Comparison of ENCODE assay signal across 8 cellular contexts in the genomic region with DNA sequence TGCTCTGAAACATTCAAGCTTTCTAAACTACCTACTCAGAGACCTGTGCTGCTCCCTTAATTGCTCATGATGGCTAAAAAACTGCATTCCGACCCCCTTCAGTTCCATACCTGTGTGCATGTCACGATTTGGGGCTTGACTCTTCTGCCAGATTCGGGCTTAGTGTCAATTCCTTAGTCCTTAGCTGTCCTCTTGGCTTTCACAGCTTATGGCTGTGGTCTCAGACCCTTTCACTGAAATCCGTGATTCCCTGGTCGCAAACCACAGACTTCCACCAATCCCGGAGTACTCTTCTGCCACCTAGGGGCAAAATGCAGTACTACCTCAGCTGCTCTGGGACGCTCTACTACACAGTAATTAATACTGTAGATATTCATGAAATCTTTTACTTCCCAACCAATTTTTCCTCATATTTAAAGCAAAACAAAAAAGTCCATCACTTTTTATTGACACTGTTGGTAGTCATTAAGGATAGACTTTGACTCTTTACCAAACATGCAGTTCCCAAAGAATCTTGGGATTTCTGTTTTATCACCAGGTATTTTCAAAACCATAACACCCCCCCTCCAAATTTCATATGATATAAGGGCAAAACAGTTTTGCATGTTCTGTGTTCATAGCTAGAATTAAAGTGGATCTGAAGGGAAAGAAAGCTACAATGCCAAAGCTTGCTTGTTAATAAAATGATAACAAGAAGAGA.
DNase-seq lines count a peak whose midpoint lies in the region; ATAC-seq and TF ChIP-seq lines count a peak whose summit lies in the region.

No MANE protein-coding gene starts in this region.

- H3K9me3 ChIP-seq in OCI-LY1 (ENCODE audit: low read length), result no peaks in the 10 kb centered on the region
- no peaks in the 10 kb centered on the region for H3K9me3 ChIP-seq in psoas muscle

- H3K4me1 Mint-ChIP-seq in activated naive CD4-positive, alpha-beta T cell treated with anti-CD3 and anti-CD28 coated beads, Interleukin-2, amount 10 ng/mL, durations not matched to agents 7 days and 5 days, result no peaks in the 10 kb centered on the region

- H2AFZ ChIP-seq in OCI-LY1 (ENCODE audit: low read length), result no peak overlapping the region

- H3K36me3 Mint-ChIP-seq in activated naive CD4-positive, alpha-beta T cell treated with anti-CD3 and anti-CD28 coated beads, Interleukin-2, amount 10 ng/mL, durations not matched to agents 7 days and 5 days, result no peaks in the 10 kb centered on the region

- H3K27ac ChIP-seq in OCI-LY1 (ENCODE audit: low read depth, low read length, poor library complexity, severe bottlenecking) (no peak overlapping the region), psoas muscle (no peak overlapping the region)

- H3K9ac ChIP-seq in OCI-LY1 (ENCODE audit: low read length), result no peak overlapping the region

- CTCF ChIA-PET in activated naive CD4-positive, alpha-beta T cell treated with anti-CD3 and anti-CD28 coated beads, Interleukin-2, amount 10 ng/mL, durations not matched to agents 7 days and 5 days (lab: Charles Lee), result interaction anchor here (0.7 to 1.4 kb wide), 6 partner anchors 9 to 1248 kb away, joined by 3 to 7 read pairs (median 3); no protein-coding TSS in a partner anchor

- ATAC-seq in GM19372 (IDR thresholded peaks at IDR 0.05; ENCODE audit: low read depth, unreplicated experiment), result peak; percentile 76
- peak; percentile 71 for ATAC-seq in HG03457 (IDR thresholded peaks at IDR 0.05; ENCODE audit: unreplicated experiment)
- peak in 2 of 4 donors; percentile 61 to 69 for ATAC-seq in psoas muscle

- H4K20me1 ChIP-seq in OCI-LY1 (ENCODE audit: insufficient read depth, low read length), result no peaks in the 10 kb centered on the region

- H3K79me2 ChIP-seq in OCI-LY1 (ENCODE audit: insufficient read depth, low read length), result no peaks in the 10 kb centered on the region

- DNase-seq in DMS 273 (lab: John Stamatoyannopoulos, UW; ENCODE audit: unreplicated experiment) (peak; percentile 86), head of caudate nucleus (peak in 41 of 42 donors; percentile 10 to 86 (median 63)), psoas muscle (no peak), posterior vena cava (ENCODE audit: low spot score) (no peak)
- DNase-seq in activated naive CD4-positive, alpha-beta T cell treated with anti-CD3 and anti-CD28 coated beads, Interleukin-2, amount 10 ng/mL, durations not matched to agents 7 days and 5 days, result peak; percentile 42

- no peak overlapping the region for H3K4me3 ChIP-seq in OCI-LY1 (ENCODE audit: low read depth, low read length, poor library complexity, severe bottlenecking)
- H3K4me3 ChIP-seq in psoas muscle, result no peak overlapping the region

- H3K36me3 ChIP-seq in OCI-LY1 (ENCODE audit: insufficient read depth, low read length), result no peaks in the 10 kb centered on the region
- H3K36me3 ChIP-seq in psoas muscle (ENCODE audit: insufficient read depth in 1 of 2, low read depth in 1 of 2), result no peaks in the 10 kb centered on the region

- no peaks in the 10 kb centered on the region for H3K9me3 Mint-ChIP-seq in activated naive CD4-positive, alpha-beta T cell treated with anti-CD3 and anti-CD28 coated beads, Interleukin-2, amount 10 ng/mL, durations not matched to agents 7 days and 5 days

- no peak overlapping the region for H3K27ac Mint-ChIP-seq in activated naive CD4-positive, alpha-beta T cell treated with anti-CD3 and anti-CD28 coated beads, Interleukin-2, amount 10 ng/mL, durations not matched to agents 7 days and 5 days

- H3K4me2 ChIP-seq in OCI-LY1 (ENCODE audit: low read length), result no peak overlapping the region

- peak; percentile 95 for TF ChIP-seq CTCF in OCI-LY1 (IDR thresholded peaks at IDR 0.05; ENCODE audit: low read length)
- TF ChIP-seq CTCF in psoas muscle (IDR thresholded peaks at IDR 0.05), result peak; percentile 79

- no peaks in the 10 kb centered on the region for H3K4me1 ChIP-seq in OCI-LY1 (ENCODE audit: insufficient read depth, low read length, severe bottlenecking)
- no peaks in the 10 kb centered on the region for H3K4me1 ChIP-seq in psoas muscle

- intact Hi-C loops in head of caudate nucleus (cut with DNase I), result no loop called here
- intact Hi-C loops in psoas muscle (cut with DNase I), result no loop called here
- intact Hi-C loops in posterior vena cava (cut with DNase I), result no loop called here

- no peak overlapping the region for H3K4me3 Mint-ChIP-seq in activated naive CD4-positive, alpha-beta T cell treated with anti-CD3 and anti-CD28 coated beads, Interleukin-2, amount 10 ng/mL, durations not matched to agents 7 days and 5 days

- H3F3A ChIP-seq in OCI-LY1 (ENCODE audit: insufficient read depth, low read length), result no peaks in the 10 kb centered on the region

- peaks cover 4% of the 10 kb centered on the region for H3K27me3 Mint-ChIP-seq in activated naive CD4-positive, alpha-beta T cell treated with anti-CD3 and anti-CD28 coated beads, Interleukin-2, amount 10 ng/mL, durations not matched to agents 7 days and 5 days

- 9 to 11% (median 10%) methylated on average over 7 of the region's 7 CpGs for WGBS in psoas muscle, 3 donors

- H3K9me2 ChIP-seq in OCI-LY1 (ENCODE audit: low read depth, low read length), result no peaks in the 10 kb centered on the region

- H3K27me3 ChIP-seq in OCI-LY1 (ENCODE audit: insufficient read depth, low read length) (no peaks in the 10 kb centered on the region; the same call in 1 of the 2 replicates), psoas muscle (ENCODE audit: insufficient read depth in 3 of 3, low read length in 2 of 3) (no peaks in the 10 kb centered on the region)

Comparison
In these comparisons a context has a peak if more than half of its experiments do, and no peak if none do; other contexts are left out.
1. DNase-seq: peak in DMS 273 (single experiment), activated naive CD4-positive, alpha-beta T cell treated with anti-CD3 and anti-CD28 coated beads, Interleukin-2, amount 10 ng/mL, durations not matched to agents 7 days and 5 days (single experiment) and head of caudate nucleus (41 of 42); none in psoas muscle (0 of 2) and posterior vena cava (single experiment).